ENCODE assay signal across 1 cellular context in genomic region chr17:1715803-1716075, GRCh38.
TF ChIP-seq lines count a peak whose summit lies in the region.

No MANE protein-coding gene starts in this region.

TF ChIP-seq in endothelial cell of umbilical vein, 7 proteins besides CTCF, POLR2A, EP300 and RAD21:
- TF ChIP-seq GATA2 (IDR thresholded peaks at IDR 0.05; ENCODE audit: insufficient read depth, insufficient read length, low read depth, low read length): no peak
- TF ChIP-seq MYC (IDR thresholded peaks at IDR 0.05; ENCODE audit: low read depth, low read length): no peak
- TF ChIP-seq MAX (IDR thresholded peaks at IDR 0.05; ENCODE audit: insufficient read depth, insufficient read length): no peak
- no peak for TF ChIP-seq JUN (IDR thresholded peaks at IDR 0.05; ENCODE audit: borderline replicate concordance, insufficient read depth, insufficient read length, low read depth)
- TF ChIP-seq POLR2AphosphoS5 (IDR thresholded peaks at IDR 0.05; ENCODE audit: insufficient read depth, low read depth, low read length): no peak
- TF ChIP-seq FOS (IDR thresholded peaks at IDR 0.05; ENCODE audit: borderline replicate concordance, insufficient read depth, low read length): no peak
- TF ChIP-seq EZH2 (IDR thresholded peaks at IDR 0.05; ENCODE audit: borderline replicate concordance, low read depth, low read length, severe bottlenecking): no peak
